ENCODE assay signal across 8 cellular contexts in the genomic region with DNA sequence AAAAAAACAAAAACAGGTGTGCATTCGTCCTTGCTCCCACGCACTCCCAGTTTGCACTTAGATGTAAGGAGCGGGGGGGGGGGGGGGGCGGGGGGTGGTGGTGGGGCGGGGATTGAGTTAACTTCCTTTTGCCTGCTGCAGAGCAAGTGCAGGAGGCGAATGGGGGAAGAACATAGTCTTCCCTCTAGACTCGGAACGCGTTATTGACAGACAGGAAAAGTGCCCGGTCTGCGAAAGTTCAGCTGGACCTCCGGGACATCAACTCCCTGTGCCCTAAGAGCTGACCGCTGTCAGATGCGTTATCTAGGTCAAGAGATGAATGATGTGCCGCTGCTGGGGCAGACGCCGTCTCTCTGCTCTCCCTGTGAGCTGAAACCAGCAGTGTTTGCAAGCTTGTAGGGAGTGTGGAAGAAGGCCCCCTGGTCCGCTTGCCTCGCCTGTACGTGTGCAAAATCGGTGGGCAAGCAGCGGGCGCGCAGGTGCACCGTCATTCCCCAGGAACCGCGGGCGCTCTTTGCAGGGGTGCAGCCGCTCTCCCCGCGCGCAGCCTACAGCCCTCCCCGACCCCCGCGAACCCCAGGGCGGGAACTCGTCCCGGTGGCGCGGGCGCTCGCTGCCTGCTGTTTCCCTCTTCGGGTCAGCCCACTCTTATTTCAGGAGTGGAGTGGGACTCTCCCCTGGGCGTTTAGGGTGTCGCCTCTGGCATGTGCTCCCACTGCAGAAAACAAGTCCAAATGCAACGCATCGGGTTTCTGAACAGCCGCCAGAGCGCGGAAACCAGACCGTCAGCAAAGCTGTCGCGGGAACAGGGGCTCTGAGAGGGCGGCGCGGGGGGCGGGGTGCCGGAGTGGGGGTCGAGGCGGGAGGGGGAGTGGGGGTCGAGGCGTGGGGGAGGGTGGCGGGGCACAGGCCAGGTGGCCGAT. TPM values are rescaled to one million over a fixed set of nuclear protein-coding genes. Genes with fewer than 3 reads are reported as not detected.
DNase-seq lines count a peak whose midpoint lies in the region; ATAC-seq and TF ChIP-seq lines count a peak whose summit lies in the region.

No MANE protein-coding gene starts in this region.

- no peaks in the 10 kb centered on the region for H3K27me3 ChIP-seq in RWPE2 (ENCODE audit: insufficient read depth, poor library complexity, severe bottlenecking)
- no peaks in the 10 kb centered on the region for H3K27me3 ChIP-seq in brain microvascular endothelial cell (replicated peaks)

- peak overlapping the region; percentile 83 for H3K27ac ChIP-seq in RWPE2 (ENCODE audit: poor library complexity, severe bottlenecking)
- H3K27ac ChIP-seq in brain microvascular endothelial cell = no peak overlapping the region

- H3K4me1 ChIP-seq in RWPE2 (ENCODE audit: insufficient read depth, poor library complexity, severe bottlenecking) = peaks cover 5% of the 10 kb centered on the region

- H3K36me3 ChIP-seq in RWPE2 (ENCODE audit: low read depth) = no peaks in the 10 kb centered on the region
- no peaks in the 10 kb centered on the region for H3K36me3 ChIP-seq in brain microvascular endothelial cell (replicated peaks)

- DNase-seq in NCI-H82 (lab: John Stamatoyannopoulos, UW) = peak; percentile 39
- no peak for DNase-seq in NCI-H82 treated with DMSO at 0.1 percent for 48 hours (lab: John Stamatoyannopoulos, UW; ENCODE audit: unreplicated experiment)
- DNase-seq in RWPE2 (ENCODE audit: low spot score) = no peak
- DNase-seq in brain microvascular endothelial cell = no peak
- peak; percentile 57 for DNase-seq in kidney tubule cell (ENCODE audit: low spot score)
- DNase-seq in stimulated activated CD4-positive, alpha-beta T cell treated with anti-CD3 and anti-CD28 coated beads, Interleukin-4, amount 100 ng/mL, for 24 hours = peak; percentile 49
- no peak for DNase-seq in mucosa of gallbladder (ENCODE audit: low spot score)
- no peak for DNase-seq in iPS-NIHi7 (ENCODE audit: extremely low spot score)

- H3K9me3 ChIP-seq in RWPE2 (ENCODE audit: severe bottlenecking) = no peaks in the 10 kb centered on the region

- in situ Hi-C loops in brain microvascular endothelial cell (cut with HindIII; ENCODE audit: low pct_ligation_motif_present, low sequenced_read_pairs) = no loop called here

- H3K4me3 ChIP-seq in RWPE2 (ENCODE audit: severe bottlenecking) = peak overlapping the region; percentile 67
- peak overlapping the region; percentile 49 for H3K4me3 ChIP-seq in brain microvascular endothelial cell (ENCODE audit: low read depth, low read length)

- TF ChIP-seq CTCF in RWPE2 (IDR thresholded peaks at IDR 0.05; ENCODE audit: poor library complexity, severe bottlenecking) = no peak
- no peak for TF ChIP-seq CTCF in brain microvascular endothelial cell (IDR thresholded peaks at IDR 0.05; ENCODE audit: low read depth, low read length, missing control alignments)

- no peak for ATAC-seq in RWPE2 (ENCODE audit: low read depth)

RNA-seq across cellular contexts. Expression of gene PFKFB3, which starts 1.9 kb away (rescaled TPM):
- 100 TPM for total RNA-seq in mucosa of gallbladder

Comparison
In these comparisons a context has a peak if more than half of its experiments do, and no peak if none do; other contexts are left out.
1. DNase-seq: peak in NCI-H82 (single experiment), kidney tubule cell (single experiment) and stimulated activated CD4-positive, alpha-beta T cell treated with anti-CD3 and anti-CD28 coated beads, Interleukin-4, amount 100 ng/mL, for 24 hours (single experiment); none in NCI-H82 treated with DMSO at 0.1 percent for 48 hours (single experiment), RWPE2 (single experiment), brain microvascular endothelial cell (single experiment), mucosa of gallbladder (single experiment) and iPS-NIHi7 (single experiment).